8 cellular contexts compared by ENCODE assay signal in genomic region chr1:46246548-46247432, GRCh38. TPM values are rescaled to one million over a fixed set of nuclear protein-coding genes. Genes with fewer than 3 reads are reported as not detected.
A peak's percentile ranks its signal among the peaks of the same experiment; 100 is the strongest.
DNase-seq lines count a peak whose midpoint lies in the region; ATAC-seq, FAIRE-seq and TF ChIP-seq lines count a peak whose summit lies in the region.

No MANE protein-coding gene starts in this region.

- peak overlapping the region; percentile 80 for H3K27ac ChIP-seq in DND-41 (ENCODE audit: low read length)
- peak overlapping the region; percentile 71 for H3K27ac ChIP-seq in HUES48 (ENCODE audit: low read depth, low read length)
- peak overlapping the region; percentile 57 to 70 for H3K27ac ChIP-seq in kidney (ENCODE audit: low read depth in 2 of 2, low read length in 2 of 2)

- H3K27me3 ChIP-seq in DND-41 (ENCODE audit: insufficient read depth, low read length, poor library complexity) (no peaks in the 10 kb centered on the region), HUES48 (ENCODE audit: control insufficient read depth, insufficient read depth, low read length) (no peaks in the 10 kb centered on the region), bronchial epithelial cell (ENCODE audit: control insufficient read depth, insufficient read depth, low read length) (no peaks in the 10 kb centered on the region)

- FAIRE-seq in bronchial epithelial cell (lab: Jason Lieb, UNC), result no peak
- FAIRE-seq in kidney (lab: Jason Lieb, UNC), result no peak

- H3K4me3 ChIP-seq in DND-41 (ENCODE audit: low read depth in 1 of 2, low read length in 2 of 2) (peak overlapping the region; percentile 29 to 64; a peak in 3 of 4 replicates), HUES48 (ENCODE audit: low read depth, low read length) (peak overlapping the region; percentile 78), bronchial epithelial cell (ENCODE audit: low read depth, low read length) (peak overlapping the region; percentile 68), kidney (ENCODE audit: low read length in 2 of 2) (peak overlapping the region; percentile 87 to 95)

- peak overlapping the region; percentile 62 for H3K4me2 ChIP-seq in DND-41 (ENCODE audit: insufficient read depth, low read length)

- peak overlapping the region; percentile 61 for H3K9ac ChIP-seq in DND-41 (ENCODE audit: low read depth, low read length)
- peak overlapping the region; percentile 79 for H3K9ac ChIP-seq in HUES48 (ENCODE audit: low read depth, low read length)
- H3K9ac ChIP-seq in kidney (ENCODE audit: low read length in 2 of 2), result peak overlapping the region; percentile 54 to 88

- no peaks in the 10 kb centered on the region for H3K27me3 Mint-ChIP-seq in T-helper 17 cell

- H3K4me3 Mint-ChIP-seq in T-helper 17 cell, result peak overlapping the region; percentile 90

- H3K9me3 ChIP-seq in DND-41 (ENCODE audit: insufficient read depth, low read length, severe bottlenecking), result no peaks in the 10 kb centered on the region
- H3K9me3 ChIP-seq in HUES48 (ENCODE audit: control insufficient read depth, insufficient read depth, low read length), result no peaks in the 10 kb centered on the region; the same call in 1 of the 2 replicates
- no peaks in the 10 kb centered on the region for H3K9me3 ChIP-seq in T-helper 17 cell (ENCODE audit: control insufficient read depth, low read length, poor library complexity, severe bottlenecking)
- no peaks in the 10 kb centered on the region for H3K9me3 ChIP-seq in kidney (ENCODE audit: control insufficient read depth in 1 of 2, low read length in 2 of 2)

- TF ChIP-seq CTCF in DND-41 (IDR thresholded peaks at IDR 0.05; ENCODE audit: borderline replicate concordance, extremely low read depth, low read length, poor library complexity, severe bottlenecking) (no peak), bronchial epithelial cell (IDR thresholded peaks at IDR 0.05; ENCODE audit: insufficient read depth, low read length, severe bottlenecking) (no peak), kidney (IDR thresholded peaks at IDR 0.05; ENCODE audit: borderline replicate concordance, extremely low read depth, insufficient read depth) (no peak)

- peaks cover 15% of the 10 kb centered on the region for H3K4me1 Mint-ChIP-seq in T-helper 17 cell

- peaks cover 34% of the 10 kb centered on the region for H3K36me3 ChIP-seq in DND-41 (ENCODE audit: insufficient read depth, low read length)
- peaks cover 30% of the 10 kb centered on the region for H3K36me3 ChIP-seq in HUES48 (ENCODE audit: control insufficient read depth, insufficient read depth, low read length)
- H3K36me3 ChIP-seq in bronchial epithelial cell (ENCODE audit: control insufficient read depth, insufficient read depth, low read length), result no peaks in the 10 kb centered on the region
- H3K36me3 ChIP-seq in kidney (ENCODE audit: control insufficient read depth in 1 of 2, insufficient read depth in 2 of 2, low read length in 2 of 2), result no peaks in the 10 kb centered on the region

- no peaks in the 10 kb centered on the region for H3K36me3 Mint-ChIP-seq in T-helper 17 cell (ENCODE audit: low read depth)

- H4K20me1 ChIP-seq in DND-41 (ENCODE audit: insufficient read depth, low read length), result peaks cover 25% of the 10 kb centered on the region; the same call in 1 of the 2 replicates

- peak overlapping the region; percentile 79 for H2AFZ ChIP-seq in DND-41 (ENCODE audit: low read depth, low read length)

- peak overlapping the region; percentile 68 for H3K27ac Mint-ChIP-seq in T-helper 17 cell

- intact Hi-C loops in kidney (cut with DNase I), result no loop called here

- ATAC-seq in DND-41 (ENCODE audit: insufficient read depth, low read depth) (peak; percentile 63), GM21390 (IDR thresholded peaks at IDR 0.05; ENCODE audit: unreplicated experiment) (peak; percentile 56), T-helper 17 cell (peak; percentile 2)

- H3K79me2 ChIP-seq in DND-41 (ENCODE audit: insufficient read depth, low read length), result peaks cover 41% of the 10 kb centered on the region

- peaks cover 42% of the 10 kb centered on the region for H3K4me1 ChIP-seq in DND-41 (ENCODE audit: insufficient read depth, low read length)
- H3K4me1 ChIP-seq in HUES48 (ENCODE audit: control insufficient read depth, insufficient read depth, low read length), result peaks cover 8% of the 10 kb centered on the region
- H3K4me1 ChIP-seq in kidney (ENCODE audit: control insufficient read depth in 1 of 2, insufficient read depth in 1 of 2, low read depth in 1 of 2, low read length in 2 of 2), result peaks cover 0 to 7% of the 10 kb centered on the region in 2 donors

- DNase-seq in DND-41 (peak; percentile 76), T-helper 17 cell (peak in 2 of 3 donors; percentile 18 to 26), bronchial epithelial cell (ENCODE audit: low read depth) (no peak), kidney (peak; percentile 89), NCI-H128 (lab: John Stamatoyannopoulos, UW; ENCODE audit: unreplicated experiment) (no peak)
- DNase-seq in stimulated activated CD4-positive, alpha-beta T cell treated with anti-CD3 and anti-CD28 coated beads, Interleukin-2, amount 100 ng/mL, for 48 hours, result peak; percentile 38 to 56

RNA-seq across cellular contexts. Expression of gene RAD54L, which starts 0.8 kb away (rescaled TPM):
- under 1 TPM; 0.72 to 0.73 TPM for total RNA-seq in T-helper 17 cell
- 0.13 and 0.26 TPM in 2 replicates for total RNA-seq in bronchial epithelial cell
- total RNA-seq in kidney, result 1.7 TPM
- 1.2 TPM for polyA plus RNA-seq in kidney (ENCODE audit: insufficient read depth, low read depth, low replicate concordance)

RNA-seq across cellular contexts. Expression of gene LURAP1, which starts 43.7 kb away (rescaled TPM):
- total RNA-seq in T-helper 17 cell (not detected), bronchial epithelial cell (4.5 and 5.5 TPM in 2 replicates), kidney (11.2 TPM)
- 8.4 TPM for polyA plus RNA-seq in kidney (ENCODE audit: insufficient read depth, low read depth, low replicate concordance)

RNA-seq across cellular contexts. Expression of gene POMGNT1, which starts 48.6 kb away (rescaled TPM):
- 10 to 100 TPM; 33.8 to 39.3 TPM for total RNA-seq in T-helper 17 cell
- total RNA-seq in bronchial epithelial cell, result 48.1 and 54.8 TPM in 2 replicates
- total RNA-seq in kidney, result 65.1 TPM
- 129 TPM for polyA plus RNA-seq in kidney (ENCODE audit: insufficient read depth, low read depth, low replicate concordance)

RNA-seq across cellular contexts. Expression of gene LRRC41, which starts 56.6 kb away (rescaled TPM):
- 10 to 100 TPM; 30.0 to 30.1 TPM for total RNA-seq in T-helper 17 cell
- total RNA-seq in bronchial epithelial cell, result 53.7 and 71.6 TPM in 2 replicates
- total RNA-seq in kidney, result 59.6 TPM
- polyA plus RNA-seq in kidney (ENCODE audit: insufficient read depth, low read depth, low replicate concordance), result 37.4 TPM

RNA-seq across cellular contexts. Expression of gene UQCRH, which starts 56.7 kb away (rescaled TPM):
- total RNA-seq in T-helper 17 cell, result 100 to 1,000 TPM in 1 of 2 donors, 10 to 100 TPM in 1; 91.0 to 123 TPM
- 534 and 762 TPM in 2 replicates for total RNA-seq in bronchial epithelial cell
- total RNA-seq in kidney, result 188 TPM
- polyA plus RNA-seq in kidney (ENCODE audit: insufficient read depth, low read depth, low replicate concordance), result 850 TPM

Comparison
In these comparisons a context has a peak if more than half of its experiments do, and no peak if none do; other contexts are left out.
1. ATAC-seq: peak in every context shown above with its lines; median percentile 63 in DND-41; 56 in GM21390; 2 in T-helper 17 cell.
2. DNase-seq: peak in DND-41 (single experiment), T-helper 17 cell (2 of 3), kidney (single experiment) and stimulated activated CD4-positive, alpha-beta T cell treated with anti-CD3 and anti-CD28 coated beads, Interleukin-2, amount 100 ng/mL, for 48 hours (2 of 2); none in bronchial epithelial cell (single experiment) and NCI-H128 (single experiment).
3. Peak in every context shown above with its lines, with median percentiles within 50 percentile points of each other: H3K27ac ChIP-seq, H3K4me3 ChIP-seq and H3K9ac ChIP-seq.